ENCODE assay signal across 1 cellular context in the genomic region with DNA sequence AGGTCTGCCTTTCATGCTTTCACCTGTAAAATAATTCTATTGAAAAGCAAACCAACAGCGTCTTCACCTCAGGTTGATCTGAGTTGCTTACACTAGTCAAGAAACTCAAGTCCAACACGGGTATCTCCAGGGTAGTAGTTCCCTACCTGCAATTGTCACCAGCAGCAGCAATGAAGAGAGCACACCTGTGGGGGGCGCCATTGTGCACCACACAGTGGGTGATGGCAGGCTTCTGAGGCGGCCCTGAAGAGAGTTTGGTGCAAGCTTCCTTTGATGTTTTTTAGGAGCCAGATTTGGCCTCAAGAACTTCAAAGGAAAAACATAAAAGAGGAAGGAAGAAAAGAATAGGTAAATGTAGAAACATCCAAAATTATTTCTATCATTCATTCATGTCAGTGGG.
TF ChIP-seq lines count a peak whose summit lies in the region.

No MANE protein-coding gene starts in this region.

TF ChIP-seq in H1, 55 proteins besides CTCF, POLR2A, EP300 and RAD21:
- TF ChIP-seq, protein P1, sequence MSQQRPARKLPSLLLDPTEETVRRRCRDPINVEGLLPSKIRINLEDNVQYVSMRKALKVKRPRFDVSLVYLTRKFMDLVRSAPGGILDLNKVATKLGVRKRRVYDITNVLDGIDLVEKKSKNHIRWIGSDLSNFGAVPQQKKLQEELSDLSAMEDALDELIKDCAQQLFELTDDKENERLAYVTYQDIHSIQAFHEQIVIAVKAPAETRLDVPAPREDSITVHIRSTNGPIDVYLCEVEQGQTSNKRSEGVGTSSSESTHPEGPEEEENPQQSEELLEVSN (IDR thresholded peaks at IDR 0.05) = no peak
- TF ChIP-seq SAP30 (IDR thresholded peaks at IDR 0.05; ENCODE audit: insufficient read depth, insufficient replicate concordance, low read length) = no peak
- TF ChIP-seq JUN (IDR thresholded peaks at IDR 0.05; ENCODE audit: low read depth, low read length) = no peak
- no peak for TF ChIP-seq TCF12 (IDR thresholded peaks at IDR 0.05; ENCODE audit: low read depth, low read length)
- TF ChIP-seq RBBP5 (IDR thresholded peaks at IDR 0.05; ENCODE audit: borderline replicate concordance, low read depth, low read length) = no peak
- TF ChIP-seq YY1 (IDR thresholded peaks at IDR 0.05; ENCODE audit: low read depth, low read length) = no peak
- no peak for TF ChIP-seq SIN3A (conservative IDR thresholded peaks at IDR 0.05 in 1 of 2, IDR thresholded peaks at IDR 0.05 in 1 of 2; ENCODE audit: low read depth in 1 of 2, low read length in 2 of 2)
- no peak for TF ChIP-seq CEBPB (IDR thresholded peaks at IDR 0.05; ENCODE audit: low read depth, low read length)
- no peak for TF ChIP-seq NANOG (IDR thresholded peaks at IDR 0.05; ENCODE audit: insufficient read depth, low read depth, low read length, poor library complexity, severe bottlenecking)
- no peak for TF ChIP-seq CBX8 (IDR thresholded peaks at IDR 0.05; ENCODE audit: borderline replicate concordance, low read depth, low read length)
TF ChIP-seq in H1: peak in this region for 0.
